8 cellular contexts compared by ENCODE assay signal in genomic region chr3:141875374-141875892, GRCh38. TPM values are rescaled to one million over a fixed set of nuclear protein-coding genes. Genes with fewer than 3 reads are reported as not detected.
A peak's percentile ranks its signal among the peaks of the same experiment; 100 is the strongest.
DNase-seq lines count a peak whose midpoint lies in the region; ATAC-seq and TF ChIP-seq lines count a peak whose summit lies in the region.

No MANE protein-coding gene starts in this region.

- H3K36me3 ChIP-seq in osteoblast (ENCODE audit: insufficient read depth, low read length) (no peaks in the 10 kb centered on the region), thoracic aorta (no peaks in the 10 kb centered on the region)

- H3K27me3 Mint-ChIP-seq in activated naive CD8-positive, alpha-beta T cell = no peaks in the 10 kb centered on the region

- H3K4me1 ChIP-seq in osteoblast (ENCODE audit: insufficient read depth, low read length) = peaks cover 21% of the 10 kb centered on the region
- H3K4me1 ChIP-seq in thoracic aorta (ENCODE audit: control insufficient read depth in 1 of 2, low read depth in 2 of 2) = peaks cover 17 to 18% of the 10 kb centered on the region in 2 donors

- peak; percentile 92 for DNase-seq in G401 (ENCODE audit: low spot score)
- peak; percentile 94 for DNase-seq in NCI-H1105 (lab: John Stamatoyannopoulos, UW)
- DNase-seq in SKM-1 treated with dmso at 0.1 percent for 144 hours (lab: John Stamatoyannopoulos, UW; ENCODE audit: unreplicated experiment) = peak; percentile 75
- DNase-seq in head of caudate nucleus = peak; percentile 78 to 96 (median 89)
- DNase-seq in osteoblast (ENCODE audit: insufficient read length, low spot score, missing footprints) = peak; percentile 94
- peak; percentile 55 for DNase-seq in thoracic aorta (ENCODE audit: low spot score)

- no peaks in the 10 kb centered on the region for H3K9me3 ChIP-seq in osteoblast (ENCODE audit: low read depth, low read length)
- H3K9me3 ChIP-seq in thoracic aorta = no peaks in the 10 kb centered on the region

- peaks cover 36% of the 10 kb centered on the region for H3K4me1 Mint-ChIP-seq in activated naive CD8-positive, alpha-beta T cell (ENCODE audit: low read depth)

- H3K27ac ChIP-seq in osteoblast (ENCODE audit: low read depth, low read length) (peak overlapping the region; percentile 98), thoracic aorta (peak overlapping the region; percentile 100)

- peak overlapping the region; percentile 100 for H3K4me2 ChIP-seq in osteoblast (ENCODE audit: insufficient read depth, low read length)

- peak overlapping the region; percentile 91 for H3K4me3 Mint-ChIP-seq in activated naive CD8-positive, alpha-beta T cell

- H4K20me1 ChIP-seq in osteoblast (ENCODE audit: insufficient read depth, low read length) = peaks cover 3% of the 10 kb centered on the region

- peak; percentile 87 for TF ChIP-seq CTCF in osteoblast (IDR thresholded peaks at IDR 0.05; ENCODE audit: extremely low read depth, low read depth, low read length)
- TF ChIP-seq CTCF in thoracic aorta (IDR thresholded peaks at IDR 0.05) = peak; percentile 73

- peak overlapping the region; percentile 86 for H3K27ac Mint-ChIP-seq in activated naive CD8-positive, alpha-beta T cell

- H3K4me3 ChIP-seq in osteoblast (ENCODE audit: insufficient read depth, low read length) = peak overlapping the region; percentile 93
- peak overlapping the region; percentile 99 for H3K4me3 ChIP-seq in thoracic aorta

- intact Hi-C loops in head of caudate nucleus (cut with DNase I) = no loop called here

- ATAC-seq in HG02588 (IDR thresholded peaks at IDR 0.05; ENCODE audit: unreplicated experiment) (peak; percentile 44), thoracic aorta (ENCODE audit: insufficient number of reproducible peaks, low FRiP score, low read depth) (peak; percentile 91)

- H3K36me3 Mint-ChIP-seq in activated naive CD8-positive, alpha-beta T cell = peaks cover 10% of the 10 kb centered on the region

- in situ Hi-C loops in G401 (cut with HindIII; ENCODE audit: low sequenced_read_pairs) = no loop called here

- peaks cover 33% of the 10 kb centered on the region for H3K79me2 ChIP-seq in osteoblast (ENCODE audit: insufficient read depth, low read length)

- H3K27me3 ChIP-seq in osteoblast (ENCODE audit: insufficient read depth, low read length) = no peaks in the 10 kb centered on the region
- H3K27me3 ChIP-seq in thoracic aorta (replicated peaks; ENCODE audit: insufficient read depth) = no peaks in the 10 kb centered on the region

- no peaks in the 10 kb centered on the region for H3K9me3 Mint-ChIP-seq in activated naive CD8-positive, alpha-beta T cell (ENCODE audit: low read depth)

- H2AFZ ChIP-seq in osteoblast (ENCODE audit: low read length) = peak overlapping the region; percentile 99

RNA-seq across cellular contexts. Expression of gene ATP1B3, which starts 1.0 kb away (rescaled TPM):
- 45.6 and 51.0 TPM in 2 replicates for total RNA-seq in G401 (2014; rRNA removed; shearing (Covaris generic))
- 37.3 and 46.6 TPM in 2 replicates for total RNA-seq in osteoblast
- 100 to 1,000 TPM in 1 of 2 donors, 10 to 100 TPM in 1; 78.7 to 106 TPM for total RNA-seq in thoracic aorta

Comparison
In these comparisons a context has a peak if more than half of its experiments do, and no peak if none do; other contexts are left out.
1. Peak in every context shown above with its lines: DNase-seq, ATAC-seq, H3K4me3 ChIP-seq and H3K27ac ChIP-seq.